17 cellular contexts compared by ENCODE assay signal in genomic region chr11:111438846-111439520, GRCh38. TPM values are rescaled to one million over a fixed set of nuclear protein-coding genes. Genes with fewer than 3 reads are reported as not detected.
A peak's percentile ranks its signal among the peaks of the same experiment; 100 is the strongest.
DNase-seq lines count a peak whose midpoint lies in the region; ATAC-seq and TF ChIP-seq lines count a peak whose summit lies in the region.
"Had no signal": no experiment of that assay in that cellular context is flagged by ENCODE, and none has a peak within 500 bp of the region (broad histone marks: within the 10 kb centered on the region; RNA-seq: fewer than 3 reads in every experiment).

No MANE protein-coding gene starts in this region.

- peaks cover 5% of the 10 kb centered on the region for H3K27me3 Mint-ChIP-seq in endothelial cell (ENCODE audit: unreplicated experiment)

- no peak for TF ChIP-seq CTCF in endothelial cell (IDR thresholded peaks at IDR 0.05; ENCODE audit: unreplicated experiment)
- no peak for TF ChIP-seq CTCF in WERI-Rb-1 (IDR thresholded peaks at IDR 0.05; ENCODE audit: low read depth, low read length)
- TF ChIP-seq CTCF in adrenal gland (IDR thresholded peaks at IDR 0.05): no peak
- no peak for TF ChIP-seq CTCF in prostate gland (IDR thresholded peaks at IDR 0.05)

- peaks cover 84% of the 10 kb centered on the region for H3K4me1 ChIP-seq in BLaER1
- H3K4me1 ChIP-seq in adrenal gland (replicated peaks in 1 of 2): no peaks in the 10 kb centered on the region
- H3K4me1 ChIP-seq in prostate gland (replicated peaks): no peaks in the 10 kb centered on the region

- WGBS in adrenal gland, 4 donors: 74 to 86% (median 81%) methylated on average over 4 to 11 of the region's 11 CpGs
- 63% methylated on average over 11 of the region's 11 CpGs for WGBS in prostate gland

- H3K4me3 ChIP-seq in BLaER1 (peak overlapping the region; percentile 19; the same call in 1 of the 2 replicates), WERI-Rb-1 (ENCODE audit: low read depth, low read length) (no peak overlapping the region), adrenal gland (no peak overlapping the region), prostate gland (no peak overlapping the region)
- H3K4me3 ChIP-seq: smooth muscle cell had no signal

- DNase-seq in NCI-H2029 (lab: John Stamatoyannopoulos, UW) (peak; percentile 68), SW480 (ENCODE audit: low spot score) (peak; percentile 46), endothelial cell (ENCODE audit: low spot score) (no peak), WERI-Rb-1 (no peak), adrenal gland (no peak), prostate gland (ENCODE audit: low spot score) (no peak)
- DNase-seq: activated CD4-positive, alpha-beta T cell treated with anti-CD3 and anti-CD28 coated beads, Interleukin-2, amount 10 ng/mL, durations not matched to agents 7 days and 5 days; activated T-cell treated with anti-CD3 and anti-CD28 coated beads, Interleukin-2, amount 50 U/mL, for 4 hours; NCI-H1417 treated with DMSO at 0.1 percent for 48 hours; NCI-H82; occipital lobe had no signal

- peak; percentile 49 for ATAC-seq in GM19463 (IDR thresholded peaks at IDR 0.05; ENCODE audit: unreplicated experiment)
- ATAC-seq: activated T-cell treated with anti-CD3 and anti-CD28 coated beads, Interleukin-2, amount 50 U/mL, for 4 hours had no signal

- H3K36me3 ChIP-seq in BLaER1: no peaks in the 10 kb centered on the region
- no peaks in the 10 kb centered on the region for H3K36me3 ChIP-seq in WERI-Rb-1
- H3K36me3 ChIP-seq in adrenal gland (replicated peaks in 1 of 2): no peaks in the 10 kb centered on the region
- no peaks in the 10 kb centered on the region for H3K36me3 ChIP-seq in prostate gland

- H3K4me2 ChIP-seq in BLaER1: peak overlapping the region; percentile 83
- H3K4me2 ChIP-seq: smooth muscle cell had no signal

- H3K27ac Mint-ChIP-seq in endothelial cell (ENCODE audit: unreplicated experiment): no peak overlapping the region

- H3K9me3 Mint-ChIP-seq in endothelial cell (ENCODE audit: unreplicated experiment): no peaks in the 10 kb centered on the region
- H3K9me3 Mint-ChIP-seq: activated CD4-positive, alpha-beta T cell treated with anti-CD3 and anti-CD28 coated beads, Interleukin-2, amount 10 ng/mL, durations not matched to agents 7 days and 5 days; activated T-cell treated with anti-CD3 and anti-CD28 coated beads, Interleukin-2, amount 50 U/mL, for 4 hours; central memory CD8-positive, alpha-beta T cell had no signal

- peak overlapping the region; percentile 82 for H3K27ac ChIP-seq in BLaER1
- no peak overlapping the region for H3K27ac ChIP-seq in WERI-Rb-1
- no peak overlapping the region for H3K27ac ChIP-seq in adrenal gland
- H3K27ac ChIP-seq in prostate gland: no peak overlapping the region

- no peak overlapping the region for H3K4me3 Mint-ChIP-seq in endothelial cell (ENCODE audit: unreplicated experiment)
- H3K4me3 Mint-ChIP-seq: activated CD4-positive, alpha-beta T cell treated with anti-CD3 and anti-CD28 coated beads, Interleukin-2, amount 10 ng/mL, durations not matched to agents 7 days and 5 days; activated T-cell treated with anti-CD3 and anti-CD28 coated beads, Interleukin-2, amount 50 U/mL, for 4 hours; central memory CD8-positive, alpha-beta T cell had no signal

- intact Hi-C loops in adrenal gland (cut with DNase I) (no loop called here), prostate gland (cut with DNase I) (no loop called here)

- H3K9ac ChIP-seq in BLaER1: peak overlapping the region; percentile 65

- no peaks in the 10 kb centered on the region for H3K36me3 Mint-ChIP-seq in endothelial cell (ENCODE audit: low read depth, unreplicated experiment)

- no peaks in the 10 kb centered on the region for H4K20me1 ChIP-seq in BLaER1

- peaks cover 2% of the 10 kb centered on the region for H3K4me1 Mint-ChIP-seq in endothelial cell (ENCODE audit: unreplicated experiment)

- TF ChIP-seq POLR2A in adrenal gland (IDR thresholded peaks at IDR 0.05): no peak
- TF ChIP-seq POLR2A in prostate gland (IDR thresholded peaks at IDR 0.05): no peak

- no peaks in the 10 kb centered on the region for H3K9me3 ChIP-seq in BLaER1
- H3K9me3 ChIP-seq in WERI-Rb-1 (ENCODE audit: severe bottlenecking): no peaks in the 10 kb centered on the region
- H3K9me3 ChIP-seq in adrenal gland (replicated peaks in 1 of 3): no peaks in the 10 kb centered on the region
- H3K9me3 ChIP-seq in prostate gland: no peaks in the 10 kb centered on the region

- H3K27me3 ChIP-seq in BLaER1 (no peaks in the 10 kb centered on the region), WERI-Rb-1 (ENCODE audit: insufficient read depth, low read depth, severe bottlenecking) (no peaks in the 10 kb centered on the region), adrenal gland (no peaks in the 10 kb centered on the region), prostate gland (replicated peaks; ENCODE audit: insufficient read depth) (no peaks in the 10 kb centered on the region)

RNA-seq across cellular contexts. Expression of gene POU2AF1, which starts 59.9 kb away (rescaled TPM):
- total RNA-seq in endothelial cell (ENCODE audit: unreplicated experiment) (not detected), adrenal gland (under 1 TPM in 3 of 8 donors, not detected in 5; 0.18 to 0.71 (median 0.38) TPM), prostate gland (1 to 10 TPM in 1 of 2 donors, under 1 TPM in 1; 0.74 to 1.5 TPM)
- 1 to 10 TPM in 1 of 3 donors, under 1 TPM in 2; 0.03 to 1.7 (median 0.80) TPM for polyA plus RNA-seq in adrenal gland
- total RNA-seq: frontal cortex, occipital lobe, smooth muscle cell had no signal
- polyA plus RNA-seq: AG04450, smooth muscle cell had no signal

Comparison
In these comparisons a context has a peak if more than half of its experiments do, and no peak if none do; other contexts are left out.
1. DNase-seq: peak in NCI-H2029 (single experiment) and SW480 (single experiment); none in endothelial cell (single experiment), WERI-Rb-1 (single experiment), adrenal gland (0 of 7) and prostate gland (single experiment).